In the genomic region with DNA sequence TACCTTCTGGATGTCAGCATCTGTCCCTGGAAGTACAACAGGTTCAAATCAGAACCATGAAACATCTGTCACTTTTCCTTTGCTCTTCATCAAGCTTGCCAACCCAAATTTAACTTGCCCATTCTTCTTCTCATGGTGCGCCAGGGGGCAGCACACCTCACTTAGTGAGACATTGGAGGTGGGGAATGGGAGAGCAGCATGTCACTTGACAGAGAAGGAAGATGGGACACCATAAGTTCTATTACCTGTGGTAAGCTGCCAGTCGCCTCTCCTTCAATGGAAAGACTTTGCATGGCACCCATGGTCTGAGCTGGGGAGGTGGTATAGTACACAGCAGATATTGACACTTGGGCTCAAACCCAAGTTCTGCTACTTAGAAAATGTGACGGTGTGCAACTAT, we compare ENCODE assay signal across 8 cellular contexts. TPM values are rescaled to one million over a fixed set of nuclear protein-coding genes. Genes with fewer than 3 reads are reported as not detected.
A peak's percentile ranks its signal among the peaks of the same experiment; 100 is the strongest.
DNase-seq lines count a peak whose midpoint lies in the region; ATAC-seq, FAIRE-seq and TF ChIP-seq lines count a peak whose summit lies in the region.

No MANE protein-coding gene starts in this region.

- TF ChIP-seq POLR2A in HepG2 (IDR thresholded peaks at IDR 0.05; ENCODE audit: insufficient read depth in 1 of 2, low read depth in 2 of 2, low read length in 2 of 2) = no peak

- peak; percentile 69 for FAIRE-seq in HepG2 (lab: Jason Lieb, UNC)

- H3K9ac ChIP-seq in HepG2 (ENCODE audit: insufficient read depth, low read depth, low read length) = no peak overlapping the region

- no TSS peak for BruUV-seq in HepG2 (replicated peaks; lab: Mats Ljungman, UMichigan)

- peaks cover 10 to 75% of the 10 kb centered on the region in 2 experiments for H3K27me3 ChIP-seq in HepG2 (ENCODE audit: control insufficient read depth in 1 of 2, insufficient read depth in 2 of 2, low read length in 2 of 2)
- peaks cover 0 to 80% (median 27%) of the 10 kb centered on the region in 45 donors for H3K27me3 ChIP-seq in dorsolateral prefrontal cortex

- H3K27ac ChIP-seq in HepG2 (ENCODE audit: extremely low read length, insufficient read depth, low read length) = no peak overlapping the region
- no peak overlapping the region for H3K27ac ChIP-seq in dorsolateral prefrontal cortex

- no peak overlapping the region for H2AFZ ChIP-seq in HepG2 (ENCODE audit: low read length)

- DNase-seq in NCI-H1694 treated with DMSO at 0.1 percent for 48 hours (lab: John Stamatoyannopoulos, UW) (peak; percentile 5), NCI-H1694 (lab: John Stamatoyannopoulos, UW) (no peak), HFFc6 (no peak), HepG2 (ENCODE audit: low spot score) (peak; percentile 60), dorsolateral prefrontal cortex (no peak), SHP77 treated with DMSO at 0.1 percent for 48 hours (lab: John Stamatoyannopoulos, UW) (no peak)
- peak; percentile 33 for DNase-seq in activated CD4-positive, alpha-beta memory T cell treated with anti-CD3 and anti-CD28 coated beads for 36 hours

- H3K27ac Mint-ChIP-seq in HFFc6 = no peak overlapping the region
- H3K27ac Mint-ChIP-seq in activated CD4-positive, alpha-beta memory T cell treated with anti-CD3 and anti-CD28 coated beads for 36 hours = no peak overlapping the region

- intact Hi-C loops in activated CD4-positive, alpha-beta memory T cell treated with anti-CD3 and anti-CD28 coated beads for 36 hours (cut with micrococcal nuclease) = loop anchor here (1.0 to 5.0 kb wide), 3 partner anchors 198 to 354 kb away; a partner anchor contains a TSS
- intact Hi-C loops in HepG2 (cut with micrococcal nuclease; ENCODE audit: unreplicated experiment) = loop anchor here (1.0 to 5.0 kb wide), 4 partner anchors 16 to 354 kb away; no protein-coding TSS in a partner anchor
- intact Hi-C loops in dorsolateral prefrontal cortex (cut with DNase I) = loop anchor here in 1 of 2 donors (5.0 kb wide), 1 partner anchor 124 kb away; no protein-coding TSS in a partner anchor

- H3K4me1 Mint-ChIP-seq in HFFc6 (ENCODE audit: low read depth) = no peaks in the 10 kb centered on the region
- peaks cover 6% of the 10 kb centered on the region for H3K4me1 Mint-ChIP-seq in activated CD4-positive, alpha-beta memory T cell treated with anti-CD3 and anti-CD28 coated beads for 36 hours (ENCODE audit: low read depth)

- no peak overlapping the region for H3K4me3 Mint-ChIP-seq in HFFc6
- H3K4me3 Mint-ChIP-seq in activated CD4-positive, alpha-beta memory T cell treated with anti-CD3 and anti-CD28 coated beads for 36 hours = no peak overlapping the region

- no peaks in the 10 kb centered on the region for H3K9me3 ChIP-seq in HepG2 (ENCODE audit: low read length)

- H3K4me3 ChIP-seq in HepG2 (replicated peaks in 1 of 3; ENCODE audit: insufficient read depth in 1 of 3, low read depth in 2 of 3, low read length in 3 of 3) (no peak overlapping the region), dorsolateral prefrontal cortex (no peak overlapping the region)

- in situ Hi-C loops in HepG2 (cut with HindIII; ENCODE audit: extremely low pct_ligation_motif_present, low pct_unique_long_range_greater_than_20kb) = loop anchor here (5.0 to 10.0 kb wide), 2 partner anchors 114 to 198 kb away; no protein-coding TSS in a partner anchor

- TF ChIP-seq CTCF in HFFc6 (IDR thresholded peaks at IDR 0.05) = peak; percentile 59
- TF ChIP-seq CTCF in HepG2 (CRISPR knock-in tag; IDR thresholded peaks at IDR 0.05) = peak; percentile 68
- TF ChIP-seq CTCF in dorsolateral prefrontal cortex (IDR thresholded peaks at IDR 0.05 in 54 of 56, conservative IDR thresholded peaks at IDR 0.05 in 2 of 56; ENCODE audit: low read depth in 1 of 56, partially characterized antibody in 56 of 56) = peak in 3 of 56 donors; percentile 8 to 16 (median 15)

- H3K79me2 ChIP-seq in HepG2 (ENCODE audit: insufficient read depth, low read length) = no peaks in the 10 kb centered on the region

- peaks cover 6% of the 10 kb centered on the region for H3K27me3 Mint-ChIP-seq in HFFc6 (ENCODE audit: insufficient read depth)
- H3K27me3 Mint-ChIP-seq in activated CD4-positive, alpha-beta memory T cell treated with anti-CD3 and anti-CD28 coated beads for 36 hours = peaks cover 7% of the 10 kb centered on the region

- peaks cover 13% of the 10 kb centered on the region for H3K4me1 ChIP-seq in HepG2 (ENCODE audit: insufficient read depth, low read length)

- 4% methylated on average over 2 of the region's 3 CpGs for WGBS in HepG2 (ENCODE audit: low lambda C conversion rate)

- ATAC-seq in HepG2 (peak; percentile 32; the same call in 1 of the 3 replicates), GM19395 (IDR thresholded peaks at IDR 0.05; ENCODE audit: unreplicated experiment) (no peak)

- no peaks in the 10 kb centered on the region for H3K36me3 Mint-ChIP-seq in HFFc6 (ENCODE audit: low read depth)
- H3K36me3 Mint-ChIP-seq in activated CD4-positive, alpha-beta memory T cell treated with anti-CD3 and anti-CD28 coated beads for 36 hours = no peaks in the 10 kb centered on the region

- TF ChIP-seq RAD21 in HepG2 (CRISPR knock-in tag; IDR thresholded peaks at IDR 0.05) = no peak

- H3K4me2 ChIP-seq in HepG2 (ENCODE audit: low read depth, low read length) = no peak overlapping the region

- CTCF ChIA-PET in activated CD4-positive, alpha-beta memory T cell treated with anti-CD3 and anti-CD28 coated beads for 36 hours (lab: Charles Lee) = interaction anchor here (0.7 to 3.7 kb wide), 15 partner anchors 9 to 590 kb away, joined by 3 to 18 read pairs (median 4); a partner anchor contains a TSS
- CTCF ChIA-PET in HepG2 (lab: Yijun Ruan, JAX; ENCODE audit: low intra/inter-chr PET ratio, low total read pairs) = interaction anchor here (1.2 to 1.4 kb wide), 3 partner anchors 9 to 353 kb away, joined by 4 read pairs; no protein-coding TSS in a partner anchor

- H3K36me3 ChIP-seq in HepG2 (replicated peaks in 1 of 2; ENCODE audit: control insufficient read depth in 1 of 2, insufficient read depth in 2 of 2, low read length in 2 of 2) = no peaks in the 10 kb centered on the region

- H4K20me1 ChIP-seq in HepG2 (ENCODE audit: insufficient read depth, low read length) = no peaks in the 10 kb centered on the region

- no peaks in the 10 kb centered on the region for H3K9me3 Mint-ChIP-seq in HFFc6
- H3K9me3 Mint-ChIP-seq in activated CD4-positive, alpha-beta memory T cell treated with anti-CD3 and anti-CD28 coated beads for 36 hours = no peaks in the 10 kb centered on the region

- no peak for TF ChIP-seq EP300 in HepG2 (IDR thresholded peaks at IDR 0.05; ENCODE audit: low read depth in 2 of 2, low read length in 2 of 2)
- TF ChIP-seq EP300 in HepG2 (CRISPR knock-in tag; IDR thresholded peaks at IDR 0.05; ENCODE audit: borderline replicate concordance) = no peak

- POLR2A ChIA-PET in activated CD4-positive, alpha-beta memory T cell treated with anti-CD3 and anti-CD28 coated beads for 36 hours (lab: Charles Lee) = no interaction called here
- POLR2A ChIA-PET in HepG2 (lab: Yijun Ruan, JAX) = no interaction called here

TF ChIP-seq in HepG2, 621 proteins besides CTCF, POLR2A, EP300 and RAD21 (continues in another document):
- TF ChIP-seq SMC3 (IDR thresholded peaks at IDR 0.05; ENCODE audit: low read length) (peak; percentile 69), STAG1 (CRISPR knock-in tag; IDR thresholded peaks at IDR 0.05) (peak; percentile 40; the same call in 1 of the 2 replicates), XRCC5 (optimal IDR thresholded peaks at IDR 0.05; ENCODE audit: low read length) (peak; percentile 33)
- TF ChIP-seq, protein P1, sequence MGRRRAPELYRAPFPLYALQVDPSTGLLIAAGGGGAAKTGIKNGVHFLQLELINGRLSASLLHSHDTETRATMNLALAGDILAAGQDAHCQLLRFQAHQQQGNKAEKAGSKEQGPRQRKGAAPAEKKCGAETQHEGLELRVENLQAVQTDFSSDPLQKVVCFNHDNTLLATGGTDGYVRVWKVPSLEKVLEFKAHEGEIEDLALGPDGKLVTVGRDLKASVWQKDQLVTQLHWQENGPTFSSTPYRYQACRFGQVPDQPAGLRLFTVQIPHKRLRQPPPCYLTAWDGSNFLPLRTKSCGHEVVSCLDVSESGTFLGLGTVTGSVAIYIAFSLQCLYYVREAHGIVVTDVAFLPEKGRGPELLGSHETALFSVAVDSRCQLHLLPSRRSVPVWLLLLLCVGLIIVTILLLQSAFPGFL (CRISPR knock-in tag; IDR thresholded peaks at IDR 0.05) = no peak

RNA-seq across cellular contexts. Expression of a gene that starts 2.9 kb away (rescaled TPM):
- total RNA-seq in HFFc6 (2021; fragmentation: NEBNext Ultra II Directional; extraction: Animal tissue kit (Norgen Biotek cat#: 25700)) = under 1 TPM in 3 of 6 experiments, not detected in 3; 0.05 to 0.46 (median 0.28) TPM
- under 1 TPM; 0.12 to 0.34 TPM for total RNA-seq in activated CD4-positive, alpha-beta memory T cell treated with anti-CD3 and anti-CD28 coated beads for 36 hours
- total RNA-seq in HepG2 (2016; rRNA removed; fragmentation: Illumina TruSeq; extraction: Trizol) (not detected in 2 replicates), dorsolateral prefrontal cortex (1 to 10 TPM in 99 of 120 experiments, under 1 TPM in 21; 0.21 to 6.8 (median 1.8) TPM)
- total RNA-seq in HepG2 (2016; cell fraction: cytosol; rRNA removed; fragmentation: Illumina TruSeq; extraction: Trizol; ENCODE audit: low read depth) = not detected in 2 replicates
- total RNA-seq in HepG2 (2016; cell fraction: insoluble cytoplasmic fraction; rRNA removed; fragmentation: Illumina TruSeq; extraction: Trizol) = not detected in 2 replicates
- not detected in 2 replicates for total RNA-seq in HepG2 (2016; cell fraction: membrane; rRNA removed; fragmentation: Illumina TruSeq; extraction: Trizol)
- not detected in 2 replicates for total RNA-seq in HepG2 (2016; cell fraction: nucleus; rRNA removed; fragmentation: Illumina TruSeq; extraction: Trizol)
- polyA plus RNA-seq in HepG2 (2011; rRNA removed) = 0.07 and 0.22 TPM in 2 replicates
- 0.06 and 0.07 TPM in 2 replicates for polyA plus RNA-seq in HepG2 (2011; cell fraction: cytosol; rRNA removed)
- polyA plus RNA-seq in HepG2 (2011; cell fraction: nucleus; rRNA removed) = 0.09 and 0.10 TPM in 2 replicates
- polyA plus RNA-seq in HepG2 (2012) = 0.07 and 0.08 TPM in 2 replicates
- not detected in 2 replicates for polyA plus RNA-seq in HepG2 (2016; cell fraction: cytosol; fragmentation: Illumina TruSeq; extraction: Trizol; ENCODE audit: low read depth)
- polyA plus RNA-seq in HepG2 (2016; cell fraction: insoluble cytoplasmic fraction; fragmentation: Illumina TruSeq; extraction: Trizol; ENCODE audit: low read depth) = not detected in 2 replicates
- polyA plus RNA-seq in HepG2 (2016; cell fraction: membrane; fragmentation: Illumina TruSeq; extraction: Trizol; ENCODE audit: low read depth) = not detected in 2 replicates
- polyA plus RNA-seq in HepG2 (2016; cell fraction: nucleus; fragmentation: Illumina TruSeq; extraction: Trizol; ENCODE audit: insufficient read depth, low read depth) = not detected in 2 replicates
- 0.07 and 1.0 TPM in 2 replicates for polyA minus RNA-seq in HepG2 (2011; rRNA and poly(A)+ RNA removed; ENCODE audit: low replicate concordance)
- polyA minus RNA-seq in HepG2 (2011; cell fraction: cytosol; rRNA and poly(A)+ RNA removed) = not detected in 2 replicates
- not detected in 2 replicates for polyA minus RNA-seq in HepG2 (2011; cell fraction: nucleus; rRNA and poly(A)+ RNA removed)

Comparison
In these comparisons a context has a peak if more than half of its experiments do, and no peak if none do; other contexts are left out.
1. DNase-seq: peak in NCI-H1694 treated with DMSO at 0.1 percent for 48 hours (single experiment), activated CD4-positive, alpha-beta memory T cell treated with anti-CD3 and anti-CD28 coated beads for 36 hours (single experiment) and HepG2 (single experiment); none in NCI-H1694 (single experiment), HFFc6 (single experiment), dorsolateral prefrontal cortex (0 of 10) and SHP77 treated with DMSO at 0.1 percent for 48 hours (single experiment).